In the genomic region with DNA sequence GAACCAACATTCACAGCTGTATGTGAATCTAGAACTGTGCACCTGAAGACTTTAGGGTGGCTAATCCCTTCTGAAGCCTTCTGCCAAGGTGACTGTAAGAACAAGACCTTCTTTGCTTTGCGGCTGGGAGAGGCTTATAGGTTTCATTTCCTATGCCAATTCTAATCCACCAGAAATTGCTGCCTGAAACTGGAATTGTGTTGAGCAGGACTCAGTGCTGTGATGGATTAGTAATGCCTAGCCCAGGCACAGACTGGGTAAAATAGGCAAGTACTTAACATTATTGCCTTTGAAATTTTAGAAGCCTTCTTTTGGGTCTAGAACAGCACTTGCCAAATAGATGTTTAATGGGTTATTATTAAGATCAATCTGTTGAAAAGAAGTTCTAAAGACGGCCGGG, we compare ENCODE assay signal across 10 cellular contexts. TPM values are rescaled to one million over a fixed set of nuclear protein-coding genes. Genes with fewer than 3 reads are reported as not detected.
"Had no signal": no experiment of that assay in that cellular context is flagged by ENCODE, and none has a peak within 500 bp of the region (broad histone marks: within the 10 kb centered on the region; RNA-seq: fewer than 3 reads in every experiment).

No MANE protein-coding gene starts in this region.

- H3K4me3 ChIP-seq: GM23338 had no signal

- DNase-seq: H9, HCEC 1CT, HFFc6, KG1 had no signal

- ATAC-seq: GM23338, HepG2 had no signal

- H3K27ac ChIP-seq: HL-60 had no signal

RNA-seq across cellular contexts. Expression of gene SLC25A41, which starts 14.5 kb away (rescaled TPM):
- total RNA-seq: H1, HFFc6 had no signal
- polyA plus RNA-seq: IgD-negative memory B cell had no signal

RNA-seq across cellular contexts. Expression of gene CRB3, which starts 16.0 kb away (rescaled TPM):
- total RNA-seq: HFFc6, HT1080 had no signal

RNA-seq across cellular contexts. Expression of gene DENND1C, which starts 33.5 kb away (rescaled TPM):
- total RNA-seq: HFFc6 had no signal
